In genomic region chr1:184754479-184755225, GRCh38 we compare ENCODE assay signal across 8 cellular contexts.
DNase-seq lines count a peak whose midpoint lies in the region; ATAC-seq and TF ChIP-seq lines count a peak whose summit lies in the region.

TSS of gene EDEM3 (minus strand) at chr1:184754858. CDS start at chr1:184754646, 212 bp downstream.

- peak; percentile 92 for ATAC-seq in GM19035 (IDR thresholded peaks at IDR 0.05; ENCODE audit: unreplicated experiment)
- ATAC-seq in HG03354 (IDR thresholded peaks at IDR 0.05; ENCODE audit: poor library complexity, severe bottlenecking, unreplicated experiment), result peak; percentile 92
- ATAC-seq in activated CD4-positive, CD25-positive, alpha-beta regulatory T cell treated with anti-CD3 and anti-CD28 coated beads, Interleukin-2, amount 50 U/mL, for 24 hours, result peak; percentile 93 to 94

- DNase-seq in AG09319 (ENCODE audit: extremely low read depth, low read depth) (peak; percentile 98), NCI-H446 treated with DMSO at 0.1 percent for 48 hours (lab: John Stamatoyannopoulos, UW) (peak; percentile 99), cerebellar cortex (ENCODE audit: low spot score) (peak; percentile 100), iris pigment epithelial cell (ENCODE audit: low read depth) (peak; percentile 100)
- peak; percentile 94 to 95 for DNase-seq in stimulated activated CD4-positive, alpha-beta T cell treated with anti-CD3 and anti-CD28 coated beads, Interleukin-12 subunit alpha, Interleukin-12 subunit beta, amount 100 ng/mL, for 24 hours (ENCODE audit: low read depth in 2 of 2)

- no peak for TF ChIP-seq CTCF in AG09319 (IDR thresholded peaks at IDR 0.05; ENCODE audit: low read depth, low read length)

Comparison
In these comparisons a context has a peak if more than half of its experiments do, and no peak if none do; other contexts are left out.
1. Peak in every context shown above with its lines: DNase-seq and ATAC-seq.